1 cellular context compared by ENCODE assay signal in the genomic region with DNA sequence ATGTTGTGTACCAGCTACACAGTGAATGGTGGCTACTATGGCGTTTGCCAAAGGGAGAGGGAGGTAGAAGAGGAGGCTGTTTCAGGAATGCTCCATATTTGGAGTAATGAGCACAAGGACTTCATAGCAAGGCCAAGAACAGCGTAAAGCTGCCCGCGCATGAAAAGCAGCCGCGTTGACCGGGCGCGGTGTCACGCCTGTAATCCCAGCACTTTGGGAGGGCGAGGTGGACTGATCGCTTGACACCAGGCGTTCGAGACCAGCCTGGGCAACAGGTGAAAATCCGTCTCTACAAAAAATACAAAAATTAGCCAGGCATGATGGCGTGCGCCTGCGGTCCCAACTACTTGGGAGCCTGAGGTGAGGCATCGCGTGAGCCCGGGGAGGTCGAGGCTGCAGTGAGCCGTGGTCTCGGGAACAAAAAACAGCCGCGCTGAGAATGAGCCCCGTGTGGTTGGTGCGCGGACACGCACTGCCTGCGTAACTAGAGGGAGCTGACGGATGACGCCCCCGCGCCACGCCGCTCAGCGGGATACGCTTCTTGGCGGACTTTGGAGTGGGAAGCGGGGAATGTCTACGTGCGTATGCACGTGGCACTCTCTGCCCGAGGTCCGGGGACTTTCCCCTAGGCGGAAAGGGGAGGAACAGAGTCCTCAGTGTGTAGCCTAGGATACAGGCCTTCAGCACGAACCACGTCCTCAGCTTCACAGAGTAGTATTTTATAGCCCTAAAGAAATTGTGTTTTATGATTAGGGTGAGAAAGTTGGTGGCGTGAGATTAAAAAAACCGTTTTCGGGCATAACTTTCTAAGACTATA.
TF ChIP-seq lines count a peak whose summit lies in the region.

TSS of gene RMRP (minus strand) at position 693 of the 817 bp plus-strand sequence.

TF ChIP-seq in GM12878, 131 proteins besides CTCF, POLR2A, EP300 and RAD21 (continued from another document and continues in another):
- no peak for TF ChIP-seq CBX3 (IDR thresholded peaks at IDR 0.05; ENCODE audit: borderline replicate concordance, low read depth)
- peak; percentile 90 for TF ChIP-seq LARP7 (IDR thresholded peaks at IDR 0.05)
- TF ChIP-seq CBFB (IDR thresholded peaks at IDR 0.05; ENCODE audit: low read depth), result peak; percentile 69
- peak; percentile 99 for TF ChIP-seq ZNF24 (IDR thresholded peaks at IDR 0.05)
- no peak for TF ChIP-seq RBBP5 (conservative IDR thresholded peaks at IDR 0.05)
- peak; percentile 12; the same call in 1 of the 2 replicates for TF ChIP-seq SIN3A (IDR thresholded peaks at IDR 0.05; ENCODE audit: low read depth, low read length)
- TF ChIP-seq, protein P1, sequence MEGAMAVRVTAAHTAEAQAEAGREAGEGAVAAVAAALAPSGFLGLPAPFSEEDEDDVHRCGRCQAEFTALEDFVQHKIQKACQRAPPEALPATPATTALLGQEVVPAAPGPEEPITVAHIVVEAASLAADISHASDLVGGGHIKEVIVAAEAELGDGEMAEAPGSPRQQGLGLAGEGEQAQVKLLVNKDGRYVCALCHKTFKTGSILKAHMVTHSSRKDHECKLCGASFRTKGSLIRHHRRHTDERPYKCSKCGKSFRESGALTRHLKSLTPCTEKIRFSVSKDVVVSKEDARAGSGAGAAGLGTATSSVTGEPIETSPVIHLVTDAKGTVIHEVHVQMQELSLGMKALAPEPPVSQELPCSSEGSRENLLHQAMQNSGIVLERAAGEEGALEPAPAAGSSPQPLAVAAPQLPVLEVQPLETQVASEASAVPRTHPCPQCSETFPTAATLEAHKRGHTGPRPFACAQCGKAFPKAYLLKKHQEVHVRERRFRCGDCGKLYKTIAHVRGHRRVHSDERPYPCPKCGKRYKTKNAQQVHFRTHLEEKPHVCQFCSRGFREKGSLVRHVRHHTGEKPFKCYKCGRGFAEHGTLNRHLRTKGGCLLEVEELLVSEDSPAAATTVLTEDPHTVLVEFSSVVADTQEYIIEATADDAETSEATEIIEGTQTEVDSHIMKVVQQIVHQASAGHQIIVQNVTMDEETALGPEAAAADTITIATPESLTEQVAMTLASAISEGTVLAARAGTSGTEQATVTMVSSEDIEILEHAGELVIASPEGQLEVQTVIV (IDR thresholded peaks at IDR 0.05; ENCODE audit: borderline replicate concordance, partially characterized antibody), result no peak
- TF ChIP-seq TCF12 (IDR thresholded peaks at IDR 0.05; ENCODE audit: low read depth, low read length), result peak; percentile 65
- TF ChIP-seq SPI1 (IDR thresholded peaks at IDR 0.05; ENCODE audit: borderline replicate concordance, insufficient read depth, low read depth, low read length), result peak; percentile 73; the same call in 1 of the 2 replicates
- TF ChIP-seq EED (IDR thresholded peaks at IDR 0.05; ENCODE audit: low read depth), result peak; percentile 100
- peak; percentile 97 to 99 for TF ChIP-seq BHLHE40 (IDR thresholded peaks at IDR 0.05; ENCODE audit: borderline replicate concordance in 1 of 2, low read depth in 2 of 2, low read length in 1 of 2)
- peak; percentile 39; the same call in 1 of the 2 replicates for TF ChIP-seq ZBTB33 (IDR thresholded peaks at IDR 0.05)
- TF ChIP-seq HDAC6 (IDR thresholded peaks at IDR 0.05; ENCODE audit: unreplicated experiment), result no peak
- TF ChIP-seq, protein P2, sequence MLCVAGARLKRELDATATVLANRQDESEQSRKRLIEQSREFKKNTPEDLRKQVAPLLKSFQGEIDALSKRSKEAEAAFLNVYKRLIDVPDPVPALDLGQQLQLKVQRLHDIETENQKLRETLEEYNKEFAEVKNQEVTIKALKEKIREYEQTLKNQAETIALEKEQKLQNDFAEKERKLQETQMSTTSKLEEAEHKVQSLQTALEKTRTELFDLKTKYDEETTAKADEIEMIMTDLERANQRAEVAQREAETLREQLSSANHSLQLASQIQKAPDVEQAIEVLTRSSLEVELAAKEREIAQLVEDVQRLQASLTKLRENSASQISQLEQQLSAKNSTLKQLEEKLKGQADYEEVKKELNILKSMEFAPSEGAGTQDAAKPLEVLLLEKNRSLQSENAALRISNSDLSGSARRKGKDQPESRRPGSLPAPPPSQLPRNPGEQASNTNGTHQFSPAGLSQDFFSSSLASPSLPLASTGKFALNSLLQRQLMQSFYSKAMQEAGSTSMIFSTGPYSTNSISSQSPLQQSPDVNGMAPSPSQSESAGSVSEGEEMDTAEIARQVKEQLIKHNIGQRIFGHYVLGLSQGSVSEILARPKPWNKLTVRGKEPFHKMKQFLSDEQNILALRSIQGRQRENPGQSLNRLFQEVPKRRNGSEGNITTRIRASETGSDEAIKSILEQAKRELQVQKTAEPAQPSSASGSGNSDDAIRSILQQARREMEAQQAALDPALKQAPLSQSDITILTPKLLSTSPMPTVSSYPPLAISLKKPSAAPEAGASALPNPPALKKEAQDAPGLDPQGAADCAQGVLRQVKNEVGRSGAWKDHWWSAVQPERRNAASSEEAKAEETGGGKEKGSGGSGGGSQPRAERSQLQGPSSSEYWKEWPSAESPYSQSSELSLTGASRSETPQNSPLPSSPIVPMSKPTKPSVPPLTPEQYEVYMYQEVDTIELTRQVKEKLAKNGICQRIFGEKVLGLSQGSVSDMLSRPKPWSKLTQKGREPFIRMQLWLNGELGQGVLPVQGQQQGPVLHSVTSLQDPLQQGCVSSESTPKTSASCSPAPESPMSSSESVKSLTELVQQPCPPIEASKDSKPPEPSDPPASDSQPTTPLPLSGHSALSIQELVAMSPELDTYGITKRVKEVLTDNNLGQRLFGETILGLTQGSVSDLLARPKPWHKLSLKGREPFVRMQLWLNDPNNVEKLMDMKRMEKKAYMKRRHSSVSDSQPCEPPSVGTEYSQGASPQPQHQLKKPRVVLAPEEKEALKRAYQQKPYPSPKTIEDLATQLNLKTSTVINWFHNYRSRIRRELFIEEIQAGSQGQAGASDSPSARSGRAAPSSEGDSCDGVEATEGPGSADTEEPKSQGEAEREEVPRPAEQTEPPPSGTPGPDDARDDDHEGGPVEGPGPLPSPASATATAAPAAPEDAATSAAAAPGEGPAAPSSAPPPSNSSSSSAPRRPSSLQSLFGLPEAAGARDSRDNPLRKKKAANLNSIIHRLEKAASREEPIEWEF (IDR thresholded peaks at IDR 0.05; ENCODE audit: insufficient replicate concordance, low read depth, low read length), result no peak
- peak; percentile 83 for TF ChIP-seq DPF2 (IDR thresholded peaks at IDR 0.05)
- 0 out of 2 replicates have a peak, but pooled peaks have one; percentile 60 for TF ChIP-seq STAT3 (IDR thresholded peaks at IDR 0.05; ENCODE audit: low read depth, low read length)
- no peak for TF ChIP-seq ZNF622 (IDR thresholded peaks at IDR 0.05)
- TF ChIP-seq NR2C1 (IDR thresholded peaks at IDR 0.05), result no peak
- TF ChIP-seq, protein P3, sequence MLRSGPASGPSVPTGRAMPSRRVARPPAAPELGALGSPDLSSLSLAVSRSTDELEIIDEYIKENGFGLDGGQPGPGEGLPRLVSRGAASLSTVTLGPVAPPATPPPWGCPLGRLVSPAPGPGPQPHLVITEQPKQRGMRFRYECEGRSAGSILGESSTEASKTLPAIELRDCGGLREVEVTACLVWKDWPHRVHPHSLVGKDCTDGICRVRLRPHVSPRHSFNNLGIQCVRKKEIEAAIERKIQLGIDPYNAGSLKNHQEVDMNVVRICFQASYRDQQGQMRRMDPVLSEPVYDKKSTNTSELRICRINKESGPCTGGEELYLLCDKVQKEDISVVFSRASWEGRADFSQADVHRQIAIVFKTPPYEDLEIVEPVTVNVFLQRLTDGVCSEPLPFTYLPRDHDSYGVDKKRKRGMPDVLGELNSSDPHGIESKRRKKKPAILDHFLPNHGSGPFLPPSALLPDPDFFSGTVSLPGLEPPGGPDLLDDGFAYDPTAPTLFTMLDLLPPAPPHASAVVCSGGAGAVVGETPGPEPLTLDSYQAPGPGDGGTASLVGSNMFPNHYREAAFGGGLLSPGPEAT (IDR thresholded peaks at IDR 0.05; ENCODE audit: low read depth), result peak; percentile 97
- TF ChIP-seq TARDBP (IDR thresholded peaks at IDR 0.05; ENCODE audit: borderline replicate concordance), result peak; percentile 94
- no peak for TF ChIP-seq RB1 (IDR thresholded peaks at IDR 0.05; ENCODE audit: borderline replicate concordance)
- TF ChIP-seq KDM1A (IDR thresholded peaks at IDR 0.05; ENCODE audit: borderline replicate concordance), result no peak
- peak; percentile 69 for TF ChIP-seq NKRF (conservative IDR thresholded peaks at IDR 0.05)
- peak; percentile 100 for TF ChIP-seq IKZF1 (conservative IDR thresholded peaks at IDR 0.05)
- no peak for TF ChIP-seq SRF (IDR thresholded peaks at IDR 0.05; ENCODE audit: low read depth in 2 of 2, low read length in 2 of 2)
- TF ChIP-seq BCLAF1 (IDR thresholded peaks at IDR 0.05), result no peak
- TF ChIP-seq CREM (IDR thresholded peaks at IDR 0.05; ENCODE audit: low read depth), result peak; percentile 92
- TF ChIP-seq ATF7 (IDR thresholded peaks at IDR 0.05; ENCODE audit: low read depth), result peak; percentile 67
- TF ChIP-seq USF1 (IDR thresholded peaks at IDR 0.05; ENCODE audit: borderline replicate concordance, extremely low read length, insufficient read depth, low read depth, low read length), result peak; percentile 34
- peak; percentile 87 to 97 for TF ChIP-seq EGR1 (IDR thresholded peaks at IDR 0.05; ENCODE audit: borderline replicate concordance in 1 of 2, low read depth in 2 of 2, low read length in 2 of 2)
- peak; percentile 99 for TF ChIP-seq ZNF687 (IDR thresholded peaks at IDR 0.05)
